ENCODE assay signal across 11 cellular contexts in the genomic region with DNA sequence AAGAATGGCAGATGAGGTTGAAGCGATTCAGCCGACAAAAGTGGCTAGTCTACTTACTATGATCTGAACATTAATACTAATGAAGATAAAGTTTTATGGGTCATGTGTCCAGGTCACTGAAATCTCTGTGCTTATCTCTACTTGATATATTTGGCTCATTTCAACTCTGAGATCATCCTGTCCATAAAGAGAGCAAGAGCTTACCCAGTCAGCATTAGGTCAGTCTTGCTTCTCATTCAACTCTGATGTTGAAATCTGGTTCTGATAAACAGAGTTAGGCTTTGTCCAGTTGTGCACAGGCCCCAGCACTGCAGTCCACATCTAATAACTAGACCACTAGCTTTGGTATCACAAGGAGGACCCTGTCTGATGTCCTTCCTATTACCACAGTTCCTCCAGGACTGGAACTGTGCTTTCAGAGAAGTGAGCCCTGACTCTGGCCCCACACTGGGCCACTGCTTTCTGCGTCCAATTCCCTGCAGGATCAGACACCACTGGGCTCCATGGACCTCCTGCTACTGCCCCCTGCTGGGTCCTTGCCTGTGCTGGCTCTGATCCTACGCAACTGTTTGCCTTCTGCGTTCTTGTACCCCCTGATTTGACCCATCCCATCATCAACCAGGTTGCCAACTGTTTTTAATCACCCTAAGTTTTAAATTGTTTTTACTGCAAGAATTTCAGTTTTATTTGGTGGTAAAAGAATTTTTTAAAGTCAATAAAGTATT. TPM values are rescaled to one million over a fixed set of nuclear protein-coding genes. Genes with fewer than 3 reads are reported as not detected.
DNase-seq lines count a peak whose midpoint lies in the region; ATAC-seq and TF ChIP-seq lines count a peak whose summit lies in the region.
"Had no signal": no experiment of that assay in that cellular context is flagged by ENCODE, and none has a peak within 500 bp of the region (broad histone marks: within the 10 kb centered on the region; RNA-seq: fewer than 3 reads in every experiment).

No MANE protein-coding gene starts in this region.

- H4K20me1 ChIP-seq in PC-9 (ENCODE audit: insufficient read depth) (no peaks in the 10 kb centered on the region), hepatocyte (ENCODE audit: insufficient read depth, poor library complexity, severe bottlenecking) (no peaks in the 10 kb centered on the region)

- H3K27ac ChIP-seq in PC-9 (no peak overlapping the region), hepatocyte (no peak overlapping the region)
- H3K27ac ChIP-seq: RWPE1 had no signal

- H3K79me2 ChIP-seq in PC-9 (ENCODE audit: low read depth) (no peaks in the 10 kb centered on the region), hepatocyte (no peaks in the 10 kb centered on the region)

- POLR2A ChIA-PET in PC-9 (lab: Charles Lee; ENCODE audit: unreplicated experiment), result no interaction called here

- H3F3A ChIP-seq in PC-9 (ENCODE audit: insufficient read depth, low read depth), result no peaks in the 10 kb centered on the region

- H3K27me3 ChIP-seq in BE2C (no peaks in the 10 kb centered on the region), PC-9 (ENCODE audit: insufficient read depth, low read depth) (no peaks in the 10 kb centered on the region), hepatocyte (no peaks in the 10 kb centered on the region)

- TF ChIP-seq CTCF in BE2C (IDR thresholded peaks at IDR 0.05; ENCODE audit: low read depth, low read length), result peak; percentile 55
- TF ChIP-seq CTCF in GM12865 (IDR thresholded peaks at IDR 0.05; ENCODE audit: insufficient read depth, low read depth, low read length, missing control alignments), result peak; percentile 13
- peak; percentile 32; the same call in 1 of the 2 replicates for TF ChIP-seq CTCF in PC-9 (conservative IDR thresholded peaks at IDR 0.05)
- TF ChIP-seq CTCF in hepatocyte (IDR thresholded peaks at IDR 0.05; ENCODE audit: poor library complexity), result peak; percentile 24

- H3K4me3 ChIP-seq in BE2C (ENCODE audit: low read depth, low read length), result no peak overlapping the region
- H3K4me3 ChIP-seq in GM12865 (ENCODE audit: low read depth, low read length), result no peak overlapping the region
- no peak overlapping the region for H3K4me3 ChIP-seq in PC-9
- no peak overlapping the region for H3K4me3 ChIP-seq in hepatocyte

- 76% methylated on average over 5 of the region's 5 CpGs for WGBS in hepatocyte (ENCODE audit: low lambda C conversion rate, missing lambda C conversion rate)

- H3K4me1 ChIP-seq in BE2C, result no peaks in the 10 kb centered on the region
- H3K4me1 ChIP-seq in PC-9 (replicated peaks; ENCODE audit: insufficient read depth), result no peaks in the 10 kb centered on the region
- H3K4me1 ChIP-seq in hepatocyte (ENCODE audit: insufficient read depth), result no peaks in the 10 kb centered on the region

- no peaks in the 10 kb centered on the region for H3K9me2 ChIP-seq in PC-9 (ENCODE audit: insufficient read depth)
- H3K9me2 ChIP-seq in hepatocyte (replicated peaks; ENCODE audit: insufficient read depth), result no peaks in the 10 kb centered on the region

- no peak overlapping the region for H3K4me2 ChIP-seq in PC-9
- no peak overlapping the region for H3K4me2 ChIP-seq in hepatocyte

- no peaks in the 10 kb centered on the region for H3K36me3 ChIP-seq in BE2C
- no peaks in the 10 kb centered on the region for H3K36me3 ChIP-seq in PC-9 (ENCODE audit: low read depth)
- no peaks in the 10 kb centered on the region for H3K36me3 ChIP-seq in hepatocyte (replicated peaks; ENCODE audit: insufficient read depth, low read depth)

- H3K9me3 ChIP-seq in BE2C (no peaks in the 10 kb centered on the region), PC-9 (ENCODE audit: insufficient read depth, low read depth) (0 out of 2 replicates have a peak, but pooled peaks cover 4% of the 10 kb centered on the region), hepatocyte (ENCODE audit: low read depth) (no peaks in the 10 kb centered on the region)

- CTCF ChIA-PET in PC-9 (lab: Charles Lee), result no interaction called here

- peak; percentile 40 for DNase-seq in BE2C
- DNase-seq in GM12865 (ENCODE audit: low read depth), result no peak
- no peak for DNase-seq in PC-9
- DNase-seq in hepatocyte (ENCODE audit: low spot score), result no peak
- DNase-seq in AG08395 (ENCODE audit: low spot score), result no peak
- DNase-seq: activated effector memory CD4-positive, alpha-beta T cell treated with anti-CD3 and anti-CD28 coated beads, Interleukin-2, amount 50 U/mL, for 16 hours; KG1 had no signal

- BruUV-seq in PC-9 (replicated peaks; lab: Mats Ljungman, UMichigan), result no TSS peak

- intact Hi-C loops in PC-9 (cut with micrococcal nuclease; ENCODE audit: unreplicated experiment), result no loop called here

- no peak overlapping the region for H2AFZ ChIP-seq in PC-9
- H2AFZ ChIP-seq in hepatocyte, result no peak overlapping the region

- ATAC-seq in GM18861 (IDR thresholded peaks at IDR 0.05; ENCODE audit: unreplicated experiment), result no peak
- no peak for ATAC-seq in HG02970 (IDR thresholded peaks at IDR 0.05; ENCODE audit: low FRiP score, unreplicated experiment)
- ATAC-seq in HG02610 (IDR thresholded peaks at IDR 0.05; ENCODE audit: unreplicated experiment), result no peak

RNA-seq across cellular contexts. Expression of a gene that starts 23.7 kb away (rescaled TPM):
- 86.3 TPM for polyA plus RNA-seq in BE2C (2012; ENCODE audit: insufficient read depth, insufficient read length, low read depth)
- total RNA-seq in PC-9 (2021) (141 and 171 TPM in 2 replicates), hepatocyte (42.5 and 49.3 TPM in 2 replicates)
- 13.7 and 16.0 TPM in 2 replicates for polyA plus RNA-seq in hepatocyte

RNA-seq across cellular contexts. Expression of a gene that starts 25.6 kb away (rescaled TPM):
- 69.7 TPM for polyA plus RNA-seq in BE2C (2012; ENCODE audit: insufficient read depth, insufficient read length, low read depth)
- total RNA-seq in PC-9 (2021), result 27.8 and 34.6 TPM in 2 replicates
- total RNA-seq in hepatocyte, result 48.1 and 56.0 TPM in 2 replicates
- polyA plus RNA-seq in hepatocyte, result 62.4 and 62.8 TPM in 2 replicates
